ENCODE assay signal across 8 cellular contexts in the genomic region with DNA sequence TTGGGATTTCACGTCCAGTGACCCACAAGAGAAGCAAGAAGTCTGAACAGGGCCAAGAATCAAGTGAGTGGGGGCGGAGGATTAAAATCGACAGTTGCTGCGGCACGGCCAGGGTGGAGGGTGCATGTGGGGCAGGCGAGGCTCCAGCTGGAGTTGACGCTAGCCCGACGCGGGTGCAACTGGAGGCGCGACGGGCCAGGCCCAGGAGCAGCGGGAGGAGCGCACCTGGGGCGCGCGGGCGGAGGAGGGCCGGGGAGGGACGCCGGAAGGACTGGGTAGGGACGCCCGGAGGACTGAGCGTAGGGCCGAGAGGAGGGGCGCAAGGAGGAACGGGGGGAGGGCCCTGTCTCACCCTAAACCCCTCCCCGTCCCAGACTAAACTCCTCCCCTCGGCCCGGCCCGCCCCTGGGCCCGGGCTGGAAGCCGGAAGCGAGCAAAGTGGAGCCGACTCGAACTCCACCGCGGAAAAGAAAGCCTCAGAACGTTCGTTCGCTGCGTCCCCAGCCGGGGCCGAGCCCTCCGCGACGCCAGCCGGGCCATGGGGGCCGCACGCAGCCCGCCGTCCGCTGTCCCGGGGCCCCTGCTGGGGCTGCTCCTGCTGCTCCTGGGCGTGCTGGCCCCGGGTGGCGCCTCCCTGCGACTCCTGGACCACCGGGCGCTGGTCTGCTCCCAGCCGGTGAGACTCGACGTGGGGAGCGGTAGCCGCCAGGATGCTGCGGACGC. TPM values are rescaled to one million over a fixed set of nuclear protein-coding genes. Genes with fewer than 3 reads are reported as not detected.
DNase-seq lines count a peak whose midpoint lies in the region; ATAC-seq, FAIRE-seq and TF ChIP-seq lines count a peak whose summit lies in the region.

A gene with protein sequence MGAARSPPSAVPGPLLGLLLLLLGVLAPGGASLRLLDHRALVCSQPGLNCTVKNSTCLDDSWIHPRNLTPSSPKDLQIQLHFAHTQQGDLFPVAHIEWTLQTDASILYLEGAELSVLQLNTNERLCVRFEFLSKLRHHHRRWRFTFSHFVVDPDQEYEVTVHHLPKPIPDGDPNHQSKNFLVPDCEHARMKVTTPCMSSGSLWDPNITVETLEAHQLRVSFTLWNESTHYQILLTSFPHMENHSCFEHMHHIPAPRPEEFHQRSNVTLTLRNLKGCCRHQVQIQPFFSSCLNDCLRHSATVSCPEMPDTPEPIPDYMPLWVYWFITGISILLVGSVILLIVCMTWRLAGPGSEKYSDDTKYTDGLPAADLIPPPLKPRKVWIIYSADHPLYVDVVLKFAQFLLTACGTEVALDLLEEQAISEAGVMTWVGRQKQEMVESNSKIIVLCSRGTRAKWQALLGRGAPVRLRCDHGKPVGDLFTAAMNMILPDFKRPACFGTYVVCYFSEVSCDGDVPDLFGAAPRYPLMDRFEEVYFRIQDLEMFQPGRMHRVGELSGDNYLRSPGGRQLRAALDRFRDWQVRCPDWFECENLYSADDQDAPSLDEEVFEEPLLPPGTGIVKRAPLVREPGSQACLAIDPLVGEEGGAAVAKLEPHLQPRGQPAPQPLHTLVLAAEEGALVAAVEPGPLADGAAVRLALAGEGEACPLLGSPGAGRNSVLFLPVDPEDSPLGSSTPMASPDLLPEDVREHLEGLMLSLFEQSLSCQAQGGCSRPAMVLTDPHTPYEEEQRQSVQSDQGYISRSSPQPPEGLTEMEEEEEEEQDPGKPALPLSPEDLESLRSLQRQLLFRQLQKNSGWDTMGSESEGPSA (plus strand): TSS at position 447 of the 723 bp plus-strand sequence. CDS start 92 bp downstream, at position 539.

- CTCF ChIA-PET in CD8-positive, alpha-beta memory T cell (lab: Charles Lee), result interaction anchor here (0.7 to 5.2 kb wide), 3 partner anchors 10 to 87 kb away, joined by 3 to 26 read pairs (median 3); no protein-coding TSS in a partner anchor
- CTCF ChIA-PET in endothelial cell of umbilical vein (lab: Charles Lee), result interaction anchor here (0.8 to 3.0 kb wide), 6 partner anchors 10 to 417 kb away, joined by 3 to 16 read pairs (median 4); no protein-coding TSS in a partner anchor

- no peaks in the 10 kb centered on the region for H3K27me3 ChIP-seq in CD8-positive, alpha-beta memory T cell (ENCODE audit: insufficient read depth, low read length, poor library complexity, severe bottlenecking)
- H3K27me3 ChIP-seq in endothelial cell of umbilical vein (ENCODE audit: control insufficient read depth in 2 of 2, insufficient read depth in 2 of 2, low read length in 2 of 2), result no peaks in the 10 kb centered on the region

- intact Hi-C loops in endothelial cell of umbilical vein (cut with micrococcal nuclease), result loop anchor here (1.0 to 5.0 kb wide), 3 partner anchors 21 to 283 kb away; a partner anchor contains a TSS

- no peaks in the 10 kb centered on the region for H3K27me3 Mint-ChIP-seq in CD8-positive, alpha-beta memory T cell
- H3K27me3 Mint-ChIP-seq in mesothelial cell of epicardium (ENCODE audit: low read depth), result peaks cover 21% of the 10 kb centered on the region

- H3K36me3 Mint-ChIP-seq in CD8-positive, alpha-beta memory T cell, result peaks cover 0 to 11% (median 0%) of the 10 kb centered on the region in 3 donors
- H3K36me3 Mint-ChIP-seq in mesothelial cell of epicardium, result no peaks in the 10 kb centered on the region

- H3K4me1 Mint-ChIP-seq in CD8-positive, alpha-beta memory T cell, result peaks cover 43 to 51% (median 47%) of the 10 kb centered on the region in 3 donors
- peaks cover 4% of the 10 kb centered on the region for H3K4me1 Mint-ChIP-seq in mesothelial cell of epicardium

- no peak for TF ChIP-seq CTCF in endothelial cell of umbilical vein (IDR thresholded peaks at IDR 0.05; ENCODE audit: extremely low read depth in 1 of 2, insufficient read depth in 1 of 2, low read depth in 1 of 2, low read length in 2 of 2)
- no peak for TF ChIP-seq CTCF in mesothelial cell of epicardium (IDR thresholded peaks at IDR 0.05; ENCODE audit: unreplicated experiment)

- no peaks in the 10 kb centered on the region for H3K9me3 ChIP-seq in CD8-positive, alpha-beta memory T cell (ENCODE audit: low read length)
- no peaks in the 10 kb centered on the region for H3K9me3 ChIP-seq in endothelial cell of umbilical vein (replicated peaks; ENCODE audit: control insufficient read depth, insufficient read depth, low read length)

- no peaks in the 10 kb centered on the region for H3K36me3 ChIP-seq in CD8-positive, alpha-beta memory T cell (ENCODE audit: insufficient read depth, low read length)
- H3K36me3 ChIP-seq in endothelial cell of umbilical vein (ENCODE audit: control insufficient read depth in 2 of 2, extremely low read depth in 1 of 2, insufficient read depth in 2 of 2, low read length in 2 of 2), result no peaks in the 10 kb centered on the region

- peak; percentile 87 to 96 (median 91) for DNase-seq in CD8-positive, alpha-beta memory T cell
- peak; percentile 82 for DNase-seq in HT-29 (ENCODE audit: low spot score)
- DNase-seq in NOMO-1 treated with DMSO at 0.1 percent for 48 hours (lab: John Stamatoyannopoulos, UW; ENCODE audit: unreplicated experiment), result peak; percentile 92
- DNase-seq in activated CD8-positive, alpha-beta memory T cell treated with anti-CD3 and anti-CD28 coated beads, Interleukin-2, amount 50 U/mL, for 4 hours, result peak; percentile 95
- peak; percentile 85 for DNase-seq in endothelial cell of umbilical vein (ENCODE audit: low read depth, low spot score)
- peak; percentile 69 to 93 for DNase-seq in mesothelial cell of epicardium (ENCODE audit: low spot score in 2 of 2, unreplicated experiment in 2 of 2)
- DNase-seq in stimulated activated CD8-positive, alpha-beta memory T cell treated with anti-CD3 and anti-CD28 coated beads, Interleukin-15, amount 100 ng/mL, for 4 hours (ENCODE audit: low read depth in 2 of 2), result peak; percentile 85 to 86

- peak within 1 kb of the TSS; percentile 95 for H2AFZ ChIP-seq in endothelial cell of umbilical vein (ENCODE audit: low read depth, low read length)

- peak within 1 kb of the TSS; percentile 35 for H3K4me3 ChIP-seq in CD8-positive, alpha-beta memory T cell (ENCODE audit: low read length)
- peak within 1 kb of the TSS; percentile 62 to 65 (median 64) for H3K4me3 ChIP-seq in endothelial cell of umbilical vein (replicated peaks in 1 of 3; ENCODE audit: insufficient read depth in 1 of 3, low read depth in 1 of 3, low read length in 3 of 3)

- BruUV-seq in endothelial cell of umbilical vein (replicated peaks; lab: Mats Ljungman, UMichigan), result no TSS peak

- H4K20me1 ChIP-seq in endothelial cell of umbilical vein (replicated peaks; ENCODE audit: control insufficient read depth, extremely low read depth, insufficient read depth, low read length), result peaks cover 2% of the 10 kb centered on the region

- no peaks in the 10 kb centered on the region for H3K9me3 Mint-ChIP-seq in CD8-positive, alpha-beta memory T cell
- no peaks in the 10 kb centered on the region for H3K9me3 Mint-ChIP-seq in mesothelial cell of epicardium

- peak; percentile 85 for ATAC-seq in GM19467 (IDR thresholded peaks at IDR 0.05; ENCODE audit: unreplicated experiment)

- H3K9ac ChIP-seq in endothelial cell of umbilical vein (replicated peaks; ENCODE audit: extremely low read depth, insufficient read depth, low read length), result peak within 1 kb of the TSS; percentile 84

- peaks cover 15% of the 10 kb centered on the region for H3K79me2 ChIP-seq in endothelial cell of umbilical vein (ENCODE audit: control insufficient read depth, insufficient read depth, low read length)

- POLR2A ChIA-PET in CD8-positive, alpha-beta memory T cell (lab: Charles Lee), result interaction anchor here (0.8 to 1.2 kb wide), 3 partner anchors 72 to 87 kb away, joined by 3 to 5 read pairs (median 3); no protein-coding TSS in a partner anchor
- POLR2A ChIA-PET in endothelial cell of umbilical vein (lab: Charles Lee), result interaction anchor here (0.6 kb wide), 1 partner anchor 123 kb away, joined by 5 read pairs; no protein-coding TSS in a partner anchor

- H3K4me3 Mint-ChIP-seq in CD8-positive, alpha-beta memory T cell, result peak within 1 kb of the TSS; percentile 85 to 97 (median 92)
- H3K4me3 Mint-ChIP-seq in mesothelial cell of epicardium, result peak within 1 kb of the TSS; percentile 77

- dilution Hi-C loops in endothelial cell of umbilical vein (cut with MboI; ENCODE audit: extremely low pct_ligation_motif_present, low sequenced_read_pairs), result no loop called here

- FAIRE-seq in endothelial cell of umbilical vein (lab: Jason Lieb, UNC), result peak; percentile 87

- H3K27ac ChIP-seq in CD8-positive, alpha-beta memory T cell (ENCODE audit: low read depth, low read length), result peak within 1 kb of the TSS; percentile 68
- peak within 1 kb of the TSS; percentile 52 for H3K27ac ChIP-seq in endothelial cell of umbilical vein (ENCODE audit: insufficient read depth, low read depth, low read length)

- peaks cover 34% of the 10 kb centered on the region for H3K4me1 ChIP-seq in CD8-positive, alpha-beta memory T cell (ENCODE audit: insufficient read depth, low read length)
- peaks cover 18% of the 10 kb centered on the region for H3K4me1 ChIP-seq in endothelial cell of umbilical vein (ENCODE audit: control insufficient read depth, extremely low read depth, insufficient read depth, low read length)

- peak; percentile 76 for TF ChIP-seq POLR2A in endothelial cell of umbilical vein (IDR thresholded peaks at IDR 0.05; ENCODE audit: low read depth, low read length)

- no peaks in the 10 kb centered on the region for H3K9me1 ChIP-seq in endothelial cell of umbilical vein (replicated peaks; ENCODE audit: control insufficient read depth, extremely low read depth, insufficient read depth, low read length)

- peak within 1 kb of the TSS; percentile 82 to 98 (median 91) for H3K27ac Mint-ChIP-seq in CD8-positive, alpha-beta memory T cell
- peak within 1 kb of the TSS; percentile 36 for H3K27ac Mint-ChIP-seq in mesothelial cell of epicardium

- peak within 1 kb of the TSS; percentile 65 for H3K4me2 ChIP-seq in endothelial cell of umbilical vein (ENCODE audit: insufficient read depth, low read length)

TF ChIP-seq in endothelial cell of umbilical vein, 7 proteins besides CTCF, POLR2A, EP300 and RAD21 (continues in another document):
- TF ChIP-seq GATA2 (IDR thresholded peaks at IDR 0.05; ENCODE audit: insufficient read depth, insufficient read length, low read depth, low read length) (no peak), MYC (IDR thresholded peaks at IDR 0.05; ENCODE audit: low read depth, low read length) (no peak)

RNA-seq across cellular contexts. Expression of the gene that starts here (rescaled TPM):
- 10 to 100 TPM; 21.7 to 22.0 TPM for total RNA-seq in CD8-positive, alpha-beta memory T cell
- polyA plus RNA-seq in CD8-positive, alpha-beta memory T cell, result 30.2 TPM
- 3.8 and 4.3 TPM in 2 replicates for total RNA-seq in HT-29 (2014; rRNA removed; shearing (Covaris generic))
- total RNA-seq in endothelial cell of umbilical vein, result 13.0 and 19.0 TPM in 2 replicates
- 19.3 and 22.9 TPM in 2 replicates for polyA plus RNA-seq in endothelial cell of umbilical vein
- polyA plus RNA-seq in endothelial cell of umbilical vein (2011; cell fraction: cytosol; rRNA removed), result 8.5 and 9.0 TPM in 2 replicates
- 10.6 and 12.9 TPM in 2 replicates for polyA plus RNA-seq in endothelial cell of umbilical vein (2011; cell fraction: nucleus; rRNA removed)
- polyA plus RNA-seq in endothelial cell of umbilical vein (2012), result 8.7 and 9.2 TPM in 2 replicates
- 12.7 and 36.1 TPM in 2 replicates for polyA minus RNA-seq in endothelial cell of umbilical vein
- 2.5 TPM for polyA minus RNA-seq in endothelial cell of umbilical vein (2011; cell fraction: cytosol; rRNA and poly(A)+ RNA removed)
- 6.5 and 6.6 TPM in 2 replicates for polyA minus RNA-seq in endothelial cell of umbilical vein (2011; cell fraction: nucleus; rRNA and poly(A)+ RNA removed)
- total RNA-seq in mesothelial cell of epicardium, result 11.1 to 11.8 TPM (median 11.8 TPM) in 3 replicates

Comparison
In these comparisons a context has a peak if more than half of its experiments do, and no peak if none do; other contexts are left out.
1. Peak in every context shown above with its lines: DNase-seq, ATAC-seq, H3K4me3 ChIP-seq and H3K27ac ChIP-seq.